ENCODE assay signal across 8 cellular contexts in genomic region chr16:74999208-74999682, GRCh38. TPM values are rescaled to one million over a fixed set of nuclear protein-coding genes. Genes with fewer than 3 reads are reported as not detected.
A peak's percentile ranks its signal among the peaks of the same experiment; 100 is the strongest.
DNase-seq lines count a peak whose midpoint lies in the region; TF ChIP-seq lines count a peak whose summit lies in the region.

No MANE protein-coding gene starts in this region.

- H3K79me2 ChIP-seq in GM23248 (ENCODE audit: insufficient read depth) = peaks cover 44% of the 10 kb centered on the region
- no peaks in the 10 kb centered on the region for H3K79me2 ChIP-seq in MM.1S (ENCODE audit: low read length)

- no peaks in the 10 kb centered on the region for H3K27me3 ChIP-seq in GM23248 (replicated peaks; ENCODE audit: insufficient read depth)
- no peaks in the 10 kb centered on the region for H3K27me3 ChIP-seq in MM.1S (replicated peaks; ENCODE audit: insufficient read depth, low read length)

- peak overlapping the region; percentile 70 for H2AFZ ChIP-seq in GM23248
- peak overlapping the region; percentile 61; the same call in 1 of the 2 replicates for H2AFZ ChIP-seq in MM.1S (ENCODE audit: low read length)

- CTCF ChIA-PET in GM10248 (lab: Yijun Ruan, JAX) = interaction anchor here (1.3 to 6.1 kb wide), 11 partner anchors 8 to 111 kb away, joined by 4 to 108 read pairs (median 9); partner anchors contain the start of gene WDR59

- WGBS in GM23248 (ENCODE audit: low coverage in 1 of 2, low lambda C conversion rate in 2 of 2, missing lambda C conversion rate in 2 of 2), 2 experiments = 0 to 1% methylated on average over 5 to 29 of the region's 51 CpGs

- no peaks in the 10 kb centered on the region for H4K20me1 ChIP-seq in GM23248 (ENCODE audit: insufficient read depth)
- H4K20me1 ChIP-seq in MM.1S (ENCODE audit: insufficient read depth, low read length) = no peaks in the 10 kb centered on the region

- H3K9me3 ChIP-seq in GM23248 (ENCODE audit: low read depth) (no peaks in the 10 kb centered on the region), MM.1S (replicated peaks; ENCODE audit: insufficient read depth, low read length) (no peaks in the 10 kb centered on the region)

- H3F3A ChIP-seq in GM23248 (ENCODE audit: insufficient read depth) (peaks cover 23% of the 10 kb centered on the region; the same call in 1 of the 2 replicates), MM.1S (ENCODE audit: insufficient read depth, low read length) (no peaks in the 10 kb centered on the region)

- H3K9ac ChIP-seq in GM23248 = peak overlapping the region; percentile 76
- peak overlapping the region; percentile 21; the same call in 1 of the 2 replicates for H3K9ac ChIP-seq in MM.1S (ENCODE audit: low read length)

- POLR2A ChIA-PET in GM10248 (lab: Yijun Ruan, JAX) = no interaction called here

- H3K9me2 ChIP-seq in GM23248 (ENCODE audit: insufficient read depth) (no peaks in the 10 kb centered on the region), MM.1S (replicated peaks; ENCODE audit: insufficient read depth, low read length) (no peaks in the 10 kb centered on the region)

- TF ChIP-seq CTCF in GM10248 (IDR thresholded peaks at IDR 0.05; ENCODE audit: control extremely low read depth, extremely low read depth, low read depth, missing control alignments) (no peak), MM.1S (IDR thresholded peaks at IDR 0.05; ENCODE audit: low read length) (no peak), retinal pigment epithelial cell (conservative IDR thresholded peaks at IDR 0.05; ENCODE audit: low read depth, low read length) (no peak)

- DNase-seq in GM10248 (ENCODE audit: extremely low spot score) (peak; percentile 52), GM23248 (peak; percentile 66), MM.1S (no peak), hepatic stellate cell (ENCODE audit: low spot score) (peak; percentile 48), retinal pigment epithelial cell (ENCODE audit: low read depth) (no peak), MV-4-11 (lab: John Stamatoyannopoulos, UW) (no peak), DMS79 treated with DMSO at 0.1 percent for 48 hours (lab: John Stamatoyannopoulos, UW) (no peak)
- peak; percentile 37 for DNase-seq in activated naive CD4-positive, alpha-beta T cell treated with anti-CD3 and anti-CD28 coated beads, Interleukin-2, amount 50 U/mL, for 16 hours

- in situ Hi-C loops in GM23248 (cut with MboI) = no loop called here

- H3K4me2 ChIP-seq in GM23248 (ENCODE audit: unreplicated experiment) = peak overlapping the region; percentile 81
- H3K4me2 ChIP-seq in MM.1S (ENCODE audit: low read depth, low read length) = peak overlapping the region; percentile 59

- peaks cover 18% of the 10 kb centered on the region for H3K4me1 ChIP-seq in GM23248 (ENCODE audit: insufficient read depth)
- no peaks in the 10 kb centered on the region for H3K4me1 ChIP-seq in MM.1S (ENCODE audit: low read length)

- H3K27ac ChIP-seq in GM23248 (no peak overlapping the region), MM.1S (ENCODE audit: low read length) (no peak overlapping the region)

- H3K4me3 ChIP-seq in GM23248 (peak overlapping the region; percentile 75), MM.1S (ENCODE audit: low read length) (peak overlapping the region; percentile 53), retinal pigment epithelial cell (ENCODE audit: low read length) (peak overlapping the region; percentile 75)

- H3K36me3 ChIP-seq in GM23248 (ENCODE audit: low read depth) (no peaks in the 10 kb centered on the region), MM.1S (replicated peaks; ENCODE audit: insufficient read depth, low read length) (no peaks in the 10 kb centered on the region)

RNA-seq across cellular contexts. Expression of gene ZNRF1, which starts 0.4 kb away (rescaled TPM):
- total RNA-seq in GM23248 (2014; rRNA removed; shearing (Covaris generic)) = 10.4 and 17.2 TPM in 2 replicates
- 7.1 and 7.6 TPM in 2 replicates for polyA plus RNA-seq in GM23248 (2016; fragmentation: Nextera tagmentation; extraction: Ambion mirVana)

RNA-seq across cellular contexts. Expression of gene WDR59, which starts 14.3 kb away (rescaled TPM):
- 7.5 and 8.3 TPM in 2 replicates for total RNA-seq in GM23248 (2014; rRNA removed; shearing (Covaris generic))
- polyA plus RNA-seq in GM23248 (2016; fragmentation: Nextera tagmentation; extraction: Ambion mirVana) = 11.4 and 15.2 TPM in 2 replicates

Comparison
In these comparisons a context has a peak if more than half of its experiments do, and no peak if none do; other contexts are left out.
1. DNase-seq: peak in GM10248 (single experiment), GM23248 (single experiment), activated naive CD4-positive, alpha-beta T cell treated with anti-CD3 and anti-CD28 coated beads, Interleukin-2, amount 50 U/mL, for 16 hours (single experiment) and hepatic stellate cell (single experiment); none in MM.1S (single experiment), retinal pigment epithelial cell (single experiment), MV-4-11 (single experiment) and DMS79 treated with DMSO at 0.1 percent for 48 hours (single experiment).
2. Peak in every context shown above with its lines, with median percentiles within 50 percentile points of each other: H3K4me3 ChIP-seq.